ENCODE assay signal across 9 cellular contexts in genomic region chr2:60530660-60531276, GRCh38. TPM values are rescaled to one million over a fixed set of nuclear protein-coding genes. Genes with fewer than 3 reads are reported as not detected.
DNase-seq lines count a peak whose midpoint lies in the region; ATAC-seq and TF ChIP-seq lines count a peak whose summit lies in the region.
"Had no signal": no experiment of that assay in that cellular context is flagged by ENCODE, and none has a peak within 500 bp of the region (broad histone marks: within the 10 kb centered on the region; RNA-seq: fewer than 3 reads in every experiment).

No MANE protein-coding gene starts in this region.

- H3K4me3 Mint-ChIP-seq in mesothelial cell of epicardium = peak overlapping the region; percentile 51
- no peak overlapping the region for H3K4me3 Mint-ChIP-seq in natural killer cell treated with Interleukin-12 subunit alpha and Interleukin-12 subunit beta and Interleukin-15 and Interleukin-18, amount 100 ng/mL, for 72 hours
- H3K4me3 Mint-ChIP-seq: central memory CD8-positive, alpha-beta T cell had no signal

- H3K4me1 Mint-ChIP-seq in mesothelial cell of epicardium = peaks cover 91% of the 10 kb centered on the region
- peaks cover 0 to 2% of the 10 kb centered on the region in 2 donors for H3K4me1 Mint-ChIP-seq in natural killer cell treated with Interleukin-12 subunit alpha and Interleukin-12 subunit beta and Interleukin-15 and Interleukin-18, amount 100 ng/mL, for 72 hours (ENCODE audit: low read depth in 2 of 2)
- H3K4me1 Mint-ChIP-seq: central memory CD8-positive, alpha-beta T cell had no signal

- H3K27ac ChIP-seq in VCaP = peak overlapping the region; percentile 93

- peak overlapping the region; percentile 96 for H3K27ac Mint-ChIP-seq in mesothelial cell of epicardium
- no peak overlapping the region for H3K27ac Mint-ChIP-seq in natural killer cell treated with Interleukin-12 subunit alpha and Interleukin-12 subunit beta and Interleukin-15 and Interleukin-18, amount 100 ng/mL, for 72 hours

- DNase-seq in Daoy (ENCODE audit: low read depth) (peak; percentile 70), NCI-H1105 (lab: John Stamatoyannopoulos, UW) (peak; percentile 85), mesothelial cell of epicardium (ENCODE audit: low spot score in 2 of 2, unreplicated experiment in 2 of 2) (peak; percentile 77 to 79), cerebellum (ENCODE audit: low spot score) (no peak), hippocampal formation (lab: John Stamatoyannopoulos, UW) (no peak)
- DNase-seq in natural killer cell treated with Interleukin-12 subunit alpha and Interleukin-12 subunit beta and Interleukin-15 and Interleukin-18, amount 100 ng/mL, for 72 hours (ENCODE audit: low spot score) = no peak

- H3K36me3 Mint-ChIP-seq in mesothelial cell of epicardium = peaks cover 11% of the 10 kb centered on the region
- H3K36me3 Mint-ChIP-seq in natural killer cell treated with Interleukin-12 subunit alpha and Interleukin-12 subunit beta and Interleukin-15 and Interleukin-18, amount 100 ng/mL, for 72 hours = no peaks in the 10 kb centered on the region

- no peaks in the 10 kb centered on the region for H3K9me3 Mint-ChIP-seq in mesothelial cell of epicardium
- no peaks in the 10 kb centered on the region for H3K9me3 Mint-ChIP-seq in natural killer cell treated with Interleukin-12 subunit alpha and Interleukin-12 subunit beta and Interleukin-15 and Interleukin-18, amount 100 ng/mL, for 72 hours
- H3K9me3 Mint-ChIP-seq: central memory CD8-positive, alpha-beta T cell had no signal

- peak; percentile 79 for ATAC-seq in HG02642 (IDR thresholded peaks at IDR 0.05; ENCODE audit: poor library complexity, unreplicated experiment)
- no peak for ATAC-seq in natural killer cell treated with Interleukin-12 subunit alpha and Interleukin-12 subunit beta and Interleukin-15 and Interleukin-18, amount 100 ng/mL, for 72 hours

- TF ChIP-seq CTCF in VCaP (conservative IDR thresholded peaks at IDR 0.05) = no peak
- no peak for TF ChIP-seq CTCF in mesothelial cell of epicardium (IDR thresholded peaks at IDR 0.05; ENCODE audit: unreplicated experiment)

- H3K27me3 Mint-ChIP-seq in mesothelial cell of epicardium (ENCODE audit: low read depth) = no peaks in the 10 kb centered on the region
- H3K27me3 Mint-ChIP-seq in natural killer cell treated with Interleukin-12 subunit alpha and Interleukin-12 subunit beta and Interleukin-15 and Interleukin-18, amount 100 ng/mL, for 72 hours = peaks cover 59 to 78% of the 10 kb centered on the region in 2 donors

RNA-seq across cellular contexts. Expression of gene BCL11A, which starts 22.7 kb away (rescaled TPM):
- total RNA-seq in Daoy (2014; rRNA removed; shearing (Covaris generic)) = 4.5 and 7.8 TPM in 2 replicates
- total RNA-seq in mesothelial cell of epicardium (139 to 142 TPM (median 141 TPM) in 3 replicates), cerebellum (128 TPM)
- under 1 TPM in 1 of 2 donors, not detected in 1; 0.81 TPM for total RNA-seq in natural killer cell treated with Interleukin-12 subunit alpha and Interleukin-12 subunit beta and Interleukin-15 and Interleukin-18, amount 100 ng/mL, for 72 hours

Comparison
In these comparisons a context has a peak if more than half of its experiments do, and no peak if none do; other contexts are left out.
1. DNase-seq: peak in Daoy (single experiment), NCI-H1105 (single experiment) and mesothelial cell of epicardium (2 of 2); none in cerebellum (single experiment), hippocampal formation (0 of 2) and natural killer cell treated with Interleukin-12 subunit alpha and Interleukin-12 subunit beta and Interleukin-15 and Interleukin-18, amount 100 ng/mL, for 72 hours (single experiment).
2. RNA of gene BCL11A, which starts 22.7 kb away (total RNA-seq): 139 to 142 TPM in mesothelial cell of epicardium and 128 TPM in cerebellum (single experiment); 4.5 to 7.8 TPM in Daoy and 0.81 TPM in natural killer cell treated with Interleukin-12 subunit alpha and Interleukin-12 subunit beta and Interleukin-15 and Interleukin-18, amount 100 ng/mL, for 72 hours; every median in the first group is over 10 times any median in the second.